ENCODE assay signal across 33 cellular contexts in genomic region chr19:2960120-2960519, GRCh38. TPM values are rescaled to one million over a fixed set of nuclear protein-coding genes. Genes with fewer than 3 reads are reported as not detected.
"Had no signal": no experiment of that assay in that cellular context is flagged by ENCODE, and none has a peak within 500 bp of the region (broad histone marks: within the 10 kb centered on the region; RNA-seq: fewer than 3 reads in every experiment).

No MANE protein-coding gene starts in this region.

- H3K4me1 ChIP-seq: adrenal gland, breast epithelium had no signal

- H3K27ac ChIP-seq: adrenal gland, body of pancreas, brain microvascular endothelial cell, breast epithelium, VCaP had no signal

- H3K4me3 ChIP-seq: adrenal gland, body of pancreas, breast epithelium had no signal

- DNase-seq: activated B cell treated with CpG ODN at 0.5 μM for 24 hours; activated CD4-positive, alpha-beta memory T cell treated with anti-CD3 and anti-CD28 coated beads for 36 hours; activated CD4-positive, alpha-beta T cell treated with anti-CD3 and anti-CD28 coated beads for 4 hours; activated CD4-positive, alpha-beta T cell treated with anti-CD3 and anti-CD28 coated beads, Interleukin-2, amount 10 ng/mL, durations not matched to agents 24 days and 14 days; activated CD4-positive, alpha-beta T cell treated with anti-CD3 and anti-CD28 coated beads, Interleukin-2, amount 50 U/mL, for 1 hour; activated CD4-positive, alpha-beta T cell treated with anti-CD3 and anti-CD28 coated beads, Interleukin-2, amount 50 U/mL, for 4 hours; activated CD4-positive, CD25-positive, alpha-beta regulatory T cell treated with anti-CD3 and anti-CD28 coated beads, Interleukin-2, amount 50 U/mL, for 72 hours; activated CD8-positive, alpha-beta memory T cell treated with anti-CD3 and anti-CD28 coated beads, Interleukin-2, amount 50 U/mL, for 4 hours; activated CD8-positive, alpha-beta T cell treated with anti-CD3 and anti-CD28 coated beads for 36 hours; activated effector memory CD4-positive, alpha-beta T cell treated with anti-CD3 and anti-CD28 coated beads, Interleukin-2, amount 50 U/mL, for 16 hours; activated gamma-delta T cell treated with Interleukin-2 at 50 U/mL for 16 hours; activated naive CD4-positive, alpha-beta T cell; activated naive CD4-positive, alpha-beta T cell treated with anti-CD3 and anti-CD28 coated beads for 36 hours; activated naive CD4-positive, alpha-beta T cell treated with anti-CD3 and anti-CD28 coated beads, Interleukin-2, amount 50 U/mL, for 16 hours; activated naive CD8-positive, alpha-beta T cell treated with anti-CD3 and anti-CD28 coated beads for 36 hours; activated T-cell treated with anti-CD3 and anti-CD28 coated beads for 4 hours; activated T-cell treated with anti-CD3 and anti-CD28 coated beads, Interleukin-2, amount 50 U/mL, for 1 hour; activated T-cell treated with anti-CD3 and anti-CD28 coated beads, Interleukin-2, amount 50 U/mL, for 4 hours; activated T-cell treated with anti-CD3 and anti-CD28 coated beads, Interleukin-2, amount 50 U/mL, for 72 hours; amniotic stem cell; aorta; body of pancreas; brain microvascular endothelial cell; central memory CD4-positive, alpha-beta T cell; T-helper 2 cell; T-helper 9 cell had no signal

- H3K36me3 ChIP-seq: adrenal gland, brain microvascular endothelial cell, breast epithelium had no signal

- H3K27me3 ChIP-seq: adrenal gland, body of pancreas, brain microvascular endothelial cell, breast epithelium had no signal

- FAIRE-seq: astrocyte, TTC549 had no signal

- H3K9me3 ChIP-seq: adrenal gland, body of pancreas, breast epithelium had no signal

- ATAC-seq: activated CD8-positive, alpha-beta T cell treated with anti-CD3 and anti-CD28 coated beads for 36 hours; activated naive CD4-positive, alpha-beta T cell treated with anti-CD3 and anti-CD28 coated beads, Interleukin-2, amount 50 U/mL, for 72 hours; activated T-cell treated with anti-CD3 and anti-CD28 coated beads, Interleukin-2, amount 50 U/mL, for 4 hours; activated T-cell treated with anti-CD3 and anti-CD28 coated beads, Interleukin-2, amount 50 U/mL, for 72 hours; activated T-helper 17 cell treated with anti-CD3 and anti-CD28 coated beads, Interleukin-2, amount 50 U/mL, for 72 hours; body of pancreas had no signal

RNA-seq across cellular contexts. Expression of gene ZNF57, which starts 59.4 kb away (rescaled TPM):
- total RNA-seq: astrocyte had no signal
